Comparison of ENCODE assay signal across 8 cellular contexts in genomic region chr19:45092747-45093678, GRCh38. TPM values are rescaled to one million over a fixed set of nuclear protein-coding genes. Genes with fewer than 3 reads are reported as not detected.
DNase-seq lines count a peak whose midpoint lies in the region; ATAC-seq and TF ChIP-seq lines count a peak whose summit lies in the region.

PPP1R37 (plus strand) TSS chr19:45093179; CDS start chr19:45093326, 147 bp downstream.

- peaks cover 63% of the 10 kb centered on the region for H3K79me2 ChIP-seq in OCI-LY3 (ENCODE audit: low read length)

- DNase-seq in COLO829 (ENCODE audit: low spot score) (peak; percentile 98), HuH-7.5 (ENCODE audit: low spot score) (peak; percentile 98), endothelial cell (ENCODE audit: low spot score) (peak; percentile 86), mesothelial cell of epicardium (ENCODE audit: low spot score in 2 of 2, unreplicated experiment in 2 of 2) (peak; percentile 90 to 94)
- DNase-seq in activated CD8-positive, alpha-beta memory T cell treated with anti-CD3 and anti-CD28 coated beads, Interleukin-2, amount 50 U/mL, for 4 hours = peak; percentile 90
- peak; percentile 74 to 87 for DNase-seq in stimulated activated CD8-positive, alpha-beta memory T cell treated with anti-CD3 and anti-CD28 coated beads, Interleukin-15, amount 100 ng/mL, for 4 hours (ENCODE audit: low read depth in 2 of 2)

- peak within 1 kb of the TSS; percentile 78 for H2AFZ ChIP-seq in OCI-LY3 (ENCODE audit: low read depth, low read length)

- peak within 1 kb of the TSS; percentile 100 for H3K4me2 ChIP-seq in OCI-LY3 (ENCODE audit: low read length)

- TF ChIP-seq CTCF in OCI-LY3 (IDR thresholded peaks at IDR 0.05; ENCODE audit: low read depth, low read length) (no peak; the same call in 1 of the 2 replicates), endothelial cell (IDR thresholded peaks at IDR 0.05; ENCODE audit: unreplicated experiment) (peak; percentile 28), mesothelial cell of epicardium (IDR thresholded peaks at IDR 0.05; ENCODE audit: unreplicated experiment) (no peak)

- H3K9ac ChIP-seq in OCI-LY3 (ENCODE audit: low read length) = peak within 1 kb of the TSS; percentile 78

- H3K9me3 Mint-ChIP-seq in endothelial cell (ENCODE audit: unreplicated experiment) (no peaks in the 10 kb centered on the region), mesothelial cell of epicardium (no peaks in the 10 kb centered on the region)

- H3K27me3 ChIP-seq in OCI-LY3 (ENCODE audit: low read depth, low read length) = no peaks in the 10 kb centered on the region

- peaks cover 36% of the 10 kb centered on the region for H4K20me1 ChIP-seq in OCI-LY3 (ENCODE audit: insufficient read depth, low read length)

- H3K4me1 Mint-ChIP-seq in endothelial cell (ENCODE audit: unreplicated experiment) (peaks cover 35% of the 10 kb centered on the region), mesothelial cell of epicardium (peaks cover 44% of the 10 kb centered on the region)

- peak within 1 kb of the TSS; percentile 80 for H3K27ac ChIP-seq in OCI-LY3 (ENCODE audit: low read length)

- H3K4me3 ChIP-seq in OCI-LY3 (ENCODE audit: low read length) = peak within 1 kb of the TSS; percentile 96

- H3K27ac Mint-ChIP-seq in endothelial cell (ENCODE audit: unreplicated experiment) (peak within 1 kb of the TSS; percentile 98), mesothelial cell of epicardium (peak within 1 kb of the TSS; percentile 99)

- H3K27me3 Mint-ChIP-seq in endothelial cell (ENCODE audit: unreplicated experiment) (peaks cover 17% of the 10 kb centered on the region), mesothelial cell of epicardium (ENCODE audit: low read depth) (no peaks in the 10 kb centered on the region)

- peaks cover 31% of the 10 kb centered on the region for H3K36me3 ChIP-seq in OCI-LY3 (replicated peaks; ENCODE audit: low read depth, low read length)

- H3K36me3 Mint-ChIP-seq in endothelial cell (ENCODE audit: low read depth, unreplicated experiment) (peaks cover 30% of the 10 kb centered on the region), mesothelial cell of epicardium (peaks cover 5% of the 10 kb centered on the region)

- H3K4me3 Mint-ChIP-seq in endothelial cell (ENCODE audit: unreplicated experiment) (peak within 1 kb of the TSS; percentile 97), mesothelial cell of epicardium (peak within 1 kb of the TSS; percentile 81)

- no peaks in the 10 kb centered on the region for H3K9me3 ChIP-seq in OCI-LY3 (ENCODE audit: insufficient read depth, low read length)

- ATAC-seq in GM21390 (IDR thresholded peaks at IDR 0.05; ENCODE audit: unreplicated experiment) = peak; percentile 50

- peaks cover 19% of the 10 kb centered on the region for H3K4me1 ChIP-seq in OCI-LY3 (ENCODE audit: low read length)

RNA-seq across cellular contexts. Expression of gene PPP1R37, which starts in this region (rescaled TPM):
- total RNA-seq in endothelial cell (ENCODE audit: unreplicated experiment) (34.7 TPM), mesothelial cell of epicardium (36.2 to 40.7 TPM (median 38.9 TPM) in 3 replicates)

Comparison
In these comparisons a context has a peak if more than half of its experiments do, and no peak if none do; other contexts are left out.
1. Peak in every context shown above with its lines: DNase-seq, ATAC-seq, H3K4me3 ChIP-seq and H3K27ac ChIP-seq.